In genomic region chr14:34059925-34060746, GRCh38 we compare ENCODE assay signal across 8 cellular contexts.
DNase-seq lines count a peak whose midpoint lies in the region; ATAC-seq and TF ChIP-seq lines count a peak whose summit lies in the region.

No MANE protein-coding gene starts in this region.

- peak overlapping the region; percentile 57 for H3K4me3 ChIP-seq in right cardiac atrium (ENCODE audit: low read length)
- peak overlapping the region; percentile 11 to 38 for H3K4me3 ChIP-seq in aorta (ENCODE audit: low read length in 2 of 2)

- WGBS in right cardiac atrium: 2% methylated on average over 91 of the region's 91 CpGs
- WGBS in aorta, 2 donors: 1 to 2% methylated on average over 57 to 91 of the region's 91 CpGs

- no peaks in the 10 kb centered on the region for H3K9me3 Mint-ChIP-seq in Calu3 (ENCODE audit: low read depth, unreplicated experiment)

- intact Hi-C loops in Calu3 (cut with micrococcal nuclease; ENCODE audit: unreplicated experiment): no loop called here
- intact Hi-C loops in right cardiac atrium (cut with DNase I): loop anchor here in 3 of 4 donors (10.0 kb wide), 2 partner anchors 105 to 115 kb away; partner anchors contain the start of gene EGLN3 (in 1 of the 3)
- intact Hi-C loops in posterior vena cava (cut with DNase I): loop anchor here in 1 of 2 donors (10.0 kb wide), 1 partner anchor 65 kb away; no protein-coding TSS in a partner anchor
- intact Hi-C loops in aorta (cut with DNase I): loop anchor here (5.0 kb wide), 2 partner anchors 73 to 108 kb away; partner anchors contain the start of gene EGLN3 (in 1 of the 2)

- CTCF ChIA-PET in Calu3 (lab: Charles Lee): interaction anchor here (0.7 to 3.6 kb wide), 4 partner anchors 38 to 438 kb away, joined by 3 to 23 read pairs (median 4); no protein-coding TSS in a partner anchor

- ATAC-seq in GM19397 (IDR thresholded peaks at IDR 0.05; ENCODE audit: unreplicated experiment) (peak; percentile 89), HG03469 (IDR thresholded peaks at IDR 0.05; ENCODE audit: unreplicated experiment) (peak; percentile 42), right cardiac atrium (peak; percentile 97 to 98), aorta (ENCODE audit: low FRiP score) (peak; percentile 95)

- H3K27ac Mint-ChIP-seq in Calu3 (ENCODE audit: unreplicated experiment): peak overlapping the region; percentile 75

- no peaks in the 10 kb centered on the region for H3K36me3 ChIP-seq in aorta (ENCODE audit: control insufficient read depth in 1 of 2, insufficient read depth in 2 of 2, low read length in 1 of 2)

- no peak for TF ChIP-seq CTCF in Calu3 (IDR thresholded peaks at IDR 0.05; ENCODE audit: unreplicated experiment)

- H3K4me3 Mint-ChIP-seq in Calu3 (ENCODE audit: low read depth, unreplicated experiment): peak overlapping the region; percentile 75

- H3K9me3 ChIP-seq in right cardiac atrium (ENCODE audit: control insufficient read depth, low read length) (no peaks in the 10 kb centered on the region), aorta (ENCODE audit: control insufficient read depth, low read length) (no peaks in the 10 kb centered on the region)

- DNase-seq in Calu3: peak; percentile 82
- DNase-seq in SKM-1 (lab: John Stamatoyannopoulos, UW; ENCODE audit: unreplicated experiment): peak; percentile 8
- DNase-seq in right cardiac atrium: peak; percentile 86 to 93 (median 92)
- DNase-seq in posterior vena cava (ENCODE audit: low spot score): peak; percentile 94
- DNase-seq in aorta: peak; percentile 87 to 95

- peak overlapping the region; percentile 62 for H3K27ac ChIP-seq in angular gyrus (ENCODE audit: low read depth, low read length)
- peak overlapping the region; percentile 94 for H3K27ac ChIP-seq in right cardiac atrium (ENCODE audit: low read length)
- peak overlapping the region in 1 of 2 donors; percentile 77 for H3K27ac ChIP-seq in aorta (ENCODE audit: low read depth in 1 of 2, low read length in 2 of 2)

- H3K27me3 Mint-ChIP-seq in Calu3 (ENCODE audit: unreplicated experiment): no peaks in the 10 kb centered on the region

- H3K27me3 ChIP-seq in right cardiac atrium (ENCODE audit: control insufficient read depth, insufficient read depth) (no peaks in the 10 kb centered on the region), aorta (ENCODE audit: control insufficient read depth in 1 of 2, insufficient read depth in 2 of 2, low read length in 1 of 2) (no peaks in the 10 kb centered on the region)

- BruUV-seq in Calu3 (replicated peaks; lab: Mats Ljungman, UMichigan): no TSS peak

- H3K4me1 ChIP-seq in right cardiac atrium (ENCODE audit: control insufficient read depth, insufficient read depth, low read length) (peaks cover 4% of the 10 kb centered on the region), aorta (ENCODE audit: control insufficient read depth in 1 of 2, insufficient read depth in 2 of 2, low read length in 2 of 2) (no peaks in the 10 kb centered on the region)

- peaks cover 6% of the 10 kb centered on the region for H3K36me3 Mint-ChIP-seq in Calu3 (ENCODE audit: insufficient read depth, unreplicated experiment)

- H3K4me1 Mint-ChIP-seq in Calu3 (ENCODE audit: low read depth, unreplicated experiment): peaks cover 28% of the 10 kb centered on the region

Comparison
In these comparisons a context has a peak if more than half of its experiments do, and no peak if none do; other contexts are left out.
1. DNase-seq: peak in every context shown above with its lines; median percentile 94 in posterior vena cava; 92 in right cardiac atrium; 91 in aorta; 82 in Calu3; 8 in SKM-1.
2. ATAC-seq: peak in every context shown above with its lines; median percentile 98 in right cardiac atrium; 95 in aorta; 89 in GM19397; 42 in HG03469.